10 cellular contexts compared by ENCODE assay signal in genomic region chr6:29976253-29976587, GRCh38. TPM values are rescaled to one million over a fixed set of nuclear protein-coding genes. Genes with fewer than 3 reads are reported as not detected.
DNase-seq lines count a peak whose midpoint lies in the region; FAIRE-seq and TF ChIP-seq lines count a peak whose summit lies in the region.
"Had no signal": no experiment of that assay in that cellular context is flagged by ENCODE, and none has a peak within 500 bp of the region (broad histone marks: within the 10 kb centered on the region; RNA-seq: fewer than 3 reads in every experiment).

No MANE protein-coding gene starts in this region.

- peaks cover 72% of the 10 kb centered on the region for H3K27me3 ChIP-seq in WERI-Rb-1 (ENCODE audit: insufficient read depth, low read depth, severe bottlenecking)

- no peaks in the 10 kb centered on the region for H3K9me3 ChIP-seq in WERI-Rb-1 (ENCODE audit: severe bottlenecking)

- FAIRE-seq in GM19239 (lab: Jason Lieb, UNC) (peak; percentile 94), H54 (lab: Jason Lieb, UNC) (no peak)
- FAIRE-seq: colon had no signal

- TF ChIP-seq POLR2A in H54 (IDR thresholded peaks at IDR 0.05; ENCODE audit: low read depth, low read length): no peak

- no peak overlapping the region for H3K27ac ChIP-seq in WERI-Rb-1

- H3K4me3 ChIP-seq in WERI-Rb-1 (ENCODE audit: low read depth, low read length): peak overlapping the region; percentile 33
- peak overlapping the region; percentile 68 for H3K4me3 ChIP-seq in fibroblast of the aortic adventitia (ENCODE audit: low read depth, low read length)
- H3K4me3 ChIP-seq in retinal pigment epithelial cell (ENCODE audit: low read length): peak overlapping the region; percentile 62

- no peak for TF ChIP-seq CTCF in WERI-Rb-1 (IDR thresholded peaks at IDR 0.05; ENCODE audit: low read depth, low read length)
- TF ChIP-seq CTCF in fibroblast of the aortic adventitia (IDR thresholded peaks at IDR 0.05; ENCODE audit: insufficient read depth, low read length): no peak
- TF ChIP-seq CTCF in retinal pigment epithelial cell (conservative IDR thresholded peaks at IDR 0.05; ENCODE audit: low read depth, low read length): no peak

- DNase-seq in GM19239 (ENCODE audit: insufficient read length, low spot score) (no peak), WERI-Rb-1 (no peak), fibroblast of the aortic adventitia (ENCODE audit: low read depth) (no peak), retinal pigment epithelial cell (ENCODE audit: low read depth) (no peak), H54 (ENCODE audit: insufficient read length, low spot score) (no peak), medulla oblongata (ENCODE audit: extremely low spot score) (no peak), GOT3 (lab: John Stamatoyannopoulos, UW) (no peak)
- DNase-seq in activated effector memory CD4-positive, alpha-beta T cell treated with anti-CD3 and anti-CD28 coated beads, Interleukin-2, amount 50 U/mL, for 16 hours: no peak
- DNase-seq: NCI-H446 had no signal

- no peaks in the 10 kb centered on the region for H3K36me3 ChIP-seq in WERI-Rb-1

RNA-seq across cellular contexts. Expression of gene HLA-A, which starts 33.9 kb away (rescaled TPM):
- 184 and 391 TPM in 2 replicates for total RNA-seq in fibroblast of the aortic adventitia (ENCODE audit: low replicate concordance)
